ENCODE assay signal across 12 cellular contexts in genomic region chr4:40840255-40840984, GRCh38.
DNase-seq lines count a peak whose midpoint lies in the region; ATAC-seq and TF ChIP-seq lines count a peak whose summit lies in the region.
"Had no signal": no experiment of that assay in that cellular context is flagged by ENCODE, and none has a peak within 500 bp of the region (broad histone marks: within the 10 kb centered on the region; RNA-seq: fewer than 3 reads in every experiment).

No MANE protein-coding gene starts in this region.

- peaks cover 44 to 95% (median 80%) of the 10 kb centered on the region in 10 experiments for H3K4me1 ChIP-seq in BLaER1 treated with 17β-estradiol and CSF1 and Interleukin-3, amounts not matched to agents 10 nM and 100 nM
- no peaks in the 10 kb centered on the region for H3K4me1 ChIP-seq in vagina
- H3K4me1 ChIP-seq: foreskin keratinocyte, pancreas had no signal

- peaks cover 0 to 71% (median 17%) of the 10 kb centered on the region in 11 experiments; a peak in 12 of 22 replicates for H4K20me1 ChIP-seq in BLaER1 treated with 17β-estradiol and CSF1 and Interleukin-3, amounts not matched to agents 10 nM and 100 nM

- H3K27me3 ChIP-seq in BLaER1 treated with 17β-estradiol and CSF1 and Interleukin-3, amounts not matched to agents 10 nM and 100 nM: no peaks in the 10 kb centered on the region
- H3K27me3 ChIP-seq in vagina (no peaks in the 10 kb centered on the region), MG63 (no peaks in the 10 kb centered on the region)
- H3K27me3 ChIP-seq: foreskin keratinocyte, left lung, pancreas had no signal

- peak overlapping the region in 1 of 10 experiments; percentile 14; a peak in 1 of 20 replicates for H3K4me3 ChIP-seq in BLaER1 treated with 17β-estradiol and CSF1 and Interleukin-3, amounts not matched to agents 10 nM and 100 nM
- H3K4me3 ChIP-seq in vagina (no peak overlapping the region), MG63 (no peak overlapping the region)
- H3K4me3 ChIP-seq: left lung, pancreas had no signal

- no peak for TF ChIP-seq POLR2A in vagina (IDR thresholded peaks at IDR 0.05)

- intact Hi-C loops in vagina (cut with DNase I): no loop called here

- peak overlapping the region in 7 of 11 experiments; percentile 15 to 82 (median 28); a peak in 9 of 22 replicates for H3K9ac ChIP-seq in BLaER1 treated with 17β-estradiol and CSF1 and Interleukin-3, amounts not matched to agents 10 nM and 100 nM

- ATAC-seq in GM18868 (IDR thresholded peaks at IDR 0.05; ENCODE audit: unreplicated experiment) (peak; percentile 49), HG02759 (IDR thresholded peaks at IDR 0.05; ENCODE audit: unreplicated experiment) (peak; percentile 37), GM18517 (IDR thresholded peaks at IDR 0.05; ENCODE audit: unreplicated experiment) (no peak)

- DNase-seq in NCI-H2081 (lab: John Stamatoyannopoulos, UW) (peak; percentile 61 to 85), vagina (ENCODE audit: extremely low spot score in 2 of 2) (no peak), MG63 (no peak)
- DNase-seq in stimulated activated naive CD4-positive, alpha-beta T cell (lab: John Stamatoyannopoulos, UW): no peak
- DNase-seq: activated gamma-delta T cell had no signal

- H3K27ac ChIP-seq in BLaER1 treated with 17β-estradiol and CSF1 and Interleukin-3, amounts not matched to agents 10 nM and 100 nM: peak overlapping the region; percentile 8 to 86 (median 69); a peak in 19 of 22 replicates
- no peak overlapping the region for H3K27ac ChIP-seq in vagina
- H3K27ac ChIP-seq: foreskin keratinocyte, left lung, pancreas had no signal

- TF ChIP-seq CTCF in vagina (IDR thresholded peaks at IDR 0.05): no peak

- H3K36me3 ChIP-seq in BLaER1 treated with 17β-estradiol and CSF1 and Interleukin-3, amounts not matched to agents 10 nM and 100 nM: peaks cover 3 to 54% (median 22%) of the 10 kb centered on the region in 11 experiments; a peak in 17 of 22 replicates
- H3K36me3 ChIP-seq in vagina (no peaks in the 10 kb centered on the region), MG63 (no peaks in the 10 kb centered on the region)
- H3K36me3 ChIP-seq: pancreas had no signal

- peak overlapping the region; percentile 71 to 97 (median 91) for H3K4me2 ChIP-seq in BLaER1 treated with 17β-estradiol and CSF1 and Interleukin-3, amounts not matched to agents 10 nM and 100 nM

- no peaks in the 10 kb centered on the region for H3K9me3 ChIP-seq in BLaER1 treated with 17β-estradiol and CSF1 and Interleukin-3, amounts not matched to agents 10 nM and 100 nM (replicated peaks in 1 of 11)
- H3K9me3 ChIP-seq in vagina (no peaks in the 10 kb centered on the region), MG63 (no peaks in the 10 kb centered on the region)
- H3K9me3 ChIP-seq: left lung, pancreas had no signal

Comparison
In these comparisons a context has a peak if more than half of its experiments do, and no peak if none do; other contexts are left out.
1. DNase-seq: peak in NCI-H2081 (2 of 2); none in stimulated activated naive CD4-positive, alpha-beta T cell (0 of 6), vagina (0 of 2) and MG63 (single experiment).